Comparison of ENCODE assay signal across 8 cellular contexts in genomic region chr3:143175940-143176894, GRCh38. TPM values are rescaled to one million over a fixed set of nuclear protein-coding genes. Genes with fewer than 3 reads are reported as not detected.
DNase-seq lines count a peak whose midpoint lies in the region; ATAC-seq, FAIRE-seq and TF ChIP-seq lines count a peak whose summit lies in the region.
"Not testable (repeated sequence)": the region's sequence is repeated elsewhere in the genome, so short reads cannot be mapped to it uniquely, and the experiment has no call there.

No MANE protein-coding gene starts in this region.

- H3K4me3 Mint-ChIP-seq in GM23338, result not testable (repeated sequence)

- BruUV-seq in K562 (replicated peaks; lab: Mats Ljungman, UMichigan); HepG2 (replicated peaks; lab: Mats Ljungman, UMichigan): not testable (repeated sequence)

- not testable (repeated sequence) for TF ChIP-seq EP300 in K562 (IDR thresholded peaks at IDR 0.05; ENCODE audit: low read length); HepG2 (IDR thresholded peaks at IDR 0.05; ENCODE audit: low read depth in 2 of 2, low read length in 2 of 2); HepG2 (CRISPR knock-in tag; IDR thresholded peaks at IDR 0.05; ENCODE audit: borderline replicate concordance)

- H3F3A ChIP-seq in GM23338 (replicated peaks; ENCODE audit: low read depth), result not testable (repeated sequence)

- TF ChIP-seq CTCF in DND-41 (IDR thresholded peaks at IDR 0.05; ENCODE audit: borderline replicate concordance, extremely low read depth, low read length, poor library complexity, severe bottlenecking); GM23338 (conservative IDR thresholded peaks at IDR 0.05; ENCODE audit: low read depth in 2 of 2); K562 (IDR thresholded peaks at IDR 0.05 in 2 of 3, conservative IDR thresholded peaks at IDR 0.05 in 1 of 3; ENCODE audit: insufficient read depth in 2 of 3, low read depth in 1 of 3, low read length in 3 of 3); HepG2 (CRISPR knock-in tag; IDR thresholded peaks at IDR 0.05); upper lobe of right lung (IDR thresholded peaks at IDR 0.05): not testable (repeated sequence)

- H3K79me2 ChIP-seq in DND-41 (ENCODE audit: insufficient read depth, low read length), result peaks cover 15% of the 10 kb centered on the region
- H3K79me2 ChIP-seq in GM23338 (replicated peaks; ENCODE audit: insufficient read depth); K562 (ENCODE audit: control insufficient read depth, insufficient read depth, low read length); HepG2 (ENCODE audit: insufficient read depth, low read length): not testable (repeated sequence)

- H3K27me3 Mint-ChIP-seq in GM23338 (ENCODE audit: insufficient read depth, low read depth, poor library complexity), result not testable (repeated sequence)

- TF ChIP-seq POLR2A in K562 (conservative IDR thresholded peaks at IDR 0.05); HepG2 (IDR thresholded peaks at IDR 0.05; ENCODE audit: insufficient read depth in 1 of 2, low read depth in 2 of 2, low read length in 2 of 2): not testable (repeated sequence)

- POLR2A ChIA-PET in K562 (lab: Yijun Ruan, JAX); HepG2 (lab: Yijun Ruan, JAX): not testable (repeated sequence)

- H3K9me1 ChIP-seq in K562 (ENCODE audit: control insufficient read depth, insufficient read depth, low read length), result not testable (repeated sequence)

- not testable (repeated sequence) for H3K4me2 ChIP-seq in DND-41 (ENCODE audit: insufficient read depth, low read length); GM23338; K562 (ENCODE audit: insufficient read depth, low read length); HepG2 (ENCODE audit: low read depth, low read length)

- DNase-seq in DND-41; GM23338 (ENCODE audit: low spot score); K562 (ENCODE audit: extremely low read depth in 1 of 4, low spot score in 3 of 4); Right ventricle myocardium inferior (ENCODE audit: missing footprints); HepG2 (ENCODE audit: low spot score); sciatic nerve (ENCODE audit: low spot score); upper lobe of right lung: not testable (repeated sequence)

- in situ Hi-C loops in K562 (cut with MboI); HepG2 (cut with HindIII; ENCODE audit: extremely low pct_ligation_motif_present, low pct_unique_long_range_greater_than_20kb): not testable (repeated sequence)

- H3K36me3 Mint-ChIP-seq in GM23338 (ENCODE audit: low read depth), result peaks cover 12% of the 10 kb centered on the region

- H3K9ac ChIP-seq in DND-41 (ENCODE audit: low read depth, low read length); K562 (ENCODE audit: insufficient read depth in 1 of 2, low read depth in 2 of 2, low read length in 2 of 2); HepG2 (ENCODE audit: insufficient read depth, low read depth, low read length): not testable (repeated sequence)

- not testable (repeated sequence) for H3K27ac Mint-ChIP-seq in GM23338

- intact Hi-C loops in K562 (cut with micrococcal nuclease); HepG2 (cut with micrococcal nuclease; ENCODE audit: unreplicated experiment); sciatic nerve (cut with DNase I); upper lobe of right lung (cut with DNase I): not testable (repeated sequence)
- intact Hi-C loops in Right ventricle myocardium inferior (cut with DNase I), result loop anchor here (10.0 kb wide), 1 partner anchor 51 kb away; no protein-coding TSS in a partner anchor

- not testable (repeated sequence) for H4K20me1 ChIP-seq in DND-41 (ENCODE audit: insufficient read depth, low read length); GM23338 (replicated peaks; ENCODE audit: insufficient read depth); K562 (replicated peaks; ENCODE audit: control insufficient read depth, insufficient read depth, low read length); HepG2 (ENCODE audit: insufficient read depth, low read length)

- H3K4me3 ChIP-seq in DND-41 (ENCODE audit: low read depth in 1 of 2, low read length in 2 of 2); GM23338; K562; HepG2 (replicated peaks in 1 of 3; ENCODE audit: insufficient read depth in 1 of 3, low read depth in 2 of 3, low read length in 3 of 3); upper lobe of right lung: not testable (repeated sequence)

- H3K27ac ChIP-seq in DND-41 (ENCODE audit: low read length), result peak overlapping the region; percentile 68; the same call in 1 of the 2 replicates
- not testable (repeated sequence) for H3K27ac ChIP-seq in GM23338 (ENCODE audit: low read depth); K562 (ENCODE audit: extremely low read depth, low read depth, low read length); HepG2 (ENCODE audit: extremely low read length, insufficient read depth, low read length); upper lobe of right lung
- peak overlapping the region; percentile 47 for H3K27ac ChIP-seq in KOPT-K1 (ENCODE audit: low read depth, low read length, poor library complexity, severe bottlenecking)

- not testable (repeated sequence) for H3K36me3 ChIP-seq in DND-41 (ENCODE audit: insufficient read depth, low read length); GM23338 (ENCODE audit: insufficient read depth); KOPT-K1 (ENCODE audit: insufficient read depth, low read length); K562 (ENCODE audit: control insufficient read depth, insufficient read depth, low read length); HepG2 (replicated peaks in 1 of 2; ENCODE audit: control insufficient read depth in 1 of 2, insufficient read depth in 2 of 2, low read length in 2 of 2); upper lobe of right lung

- not testable (repeated sequence) for TF ChIP-seq RAD21 in K562 (CRISPR knock-in tag; conservative IDR thresholded peaks at IDR 0.05 in 1 of 2, IDR thresholded peaks at IDR 0.05 in 1 of 2); HepG2 (CRISPR knock-in tag; IDR thresholded peaks at IDR 0.05)

- WGBS in K562 (ENCODE audit: insufficient coverage, low coverage, missing lambda C conversion rate), result 93% methylated on average over 9 of the region's 47 CpGs
- 31% methylated on average over 17 of the region's 47 CpGs for WGBS in HepG2 (ENCODE audit: low lambda C conversion rate)

- not testable (repeated sequence) for FAIRE-seq in K562 (lab: Jason Lieb, UNC); HepG2 (lab: Jason Lieb, UNC)

- H3K27me3 ChIP-seq in DND-41 (ENCODE audit: insufficient read depth, low read length, poor library complexity); GM23338 (ENCODE audit: insufficient read depth); K562 (ENCODE audit: control insufficient read depth in 2 of 2, insufficient read depth in 2 of 2, low read length in 2 of 2); HepG2 (ENCODE audit: control insufficient read depth in 1 of 2, insufficient read depth in 2 of 2, low read length in 2 of 2); upper lobe of right lung: not testable (repeated sequence)

- H2AFZ ChIP-seq in DND-41 (ENCODE audit: low read depth, low read length); GM23338; K562 (ENCODE audit: low read depth, low read length); HepG2 (ENCODE audit: low read length): not testable (repeated sequence)

- H3K9me3 ChIP-seq in DND-41 (ENCODE audit: insufficient read depth, low read length, severe bottlenecking) (peaks cover 14% of the 10 kb centered on the region), KOPT-K1 (ENCODE audit: insufficient read depth, low read length, poor library complexity, severe bottlenecking) (peaks cover 24% of the 10 kb centered on the region)
- H3K9me3 ChIP-seq in K562 (replicated peaks; ENCODE audit: control insufficient read depth, insufficient read depth, low read depth, low read length); HepG2 (ENCODE audit: low read length); upper lobe of right lung: not testable (repeated sequence)

- peaks cover 48% of the 10 kb centered on the region for H3K4me1 ChIP-seq in DND-41 (ENCODE audit: insufficient read depth, low read length)
- H3K4me1 ChIP-seq in GM23338 (ENCODE audit: insufficient read depth); K562 (replicated peaks in 1 of 2; ENCODE audit: control insufficient read depth in 2 of 2, insufficient read depth in 2 of 2, low read length in 2 of 2); HepG2 (ENCODE audit: insufficient read depth, low read length); upper lobe of right lung: not testable (repeated sequence)

- H3K4me1 Mint-ChIP-seq in GM23338, result not testable (repeated sequence)

- peaks cover 25% of the 10 kb centered on the region for H3K9me3 Mint-ChIP-seq in GM23338

- CTCF ChIA-PET in K562 (lab: Yijun Ruan, JAX; ENCODE audit: low intra/inter-chr PET ratio); HepG2 (lab: Yijun Ruan, JAX; ENCODE audit: low intra/inter-chr PET ratio, low total read pairs): not testable (repeated sequence)

- not testable (repeated sequence) for H3K9me2 ChIP-seq in GM23338 (ENCODE audit: insufficient read depth)

- not testable (repeated sequence) for ATAC-seq in DND-41 (ENCODE audit: insufficient read depth, low read depth)
- peak; percentile 55; the same call in 1 of the 3 replicates for ATAC-seq in GM23338
- ATAC-seq in K562, result peak; percentile 42; the same call in 1 of the 3 replicates
- peak; percentile 46 for ATAC-seq in Right ventricle myocardium inferior
- peak; percentile 52 for ATAC-seq in HepG2
- ATAC-seq in sciatic nerve, result peak; percentile 53
- ATAC-seq in upper lobe of right lung, result peak; percentile 21

RNA-seq across cellular contexts. Expression of gene CHST2, which starts 56.6 kb away (rescaled TPM):
- total RNA-seq in GM23338 (2014; rRNA removed; shearing (Covaris generic)), result 23.5 and 28.3 TPM in 2 replicates
- 4.1 and 4.3 TPM in 2 replicates for polyA plus RNA-seq in GM23338 (2016; fragmentation: Nextera tagmentation; extraction: Ambion mirVana)
- 15.4 and 34.1 TPM in 2 replicates for total RNA-seq in K562 (2011; cell fraction: chromatin; rRNA removed; ENCODE audit: low replicate concordance)
- 40.4 and 52.0 TPM in 2 replicates for total RNA-seq in K562 (2011; cell fraction: nucleolus; rRNA removed)
- total RNA-seq in K562 (2011; cell fraction: nucleoplasm; rRNA removed), result 27.5 and 32.1 TPM in 2 replicates
- total RNA-seq in K562 (2014; rRNA removed), result 27.3 and 28.5 TPM in 2 replicates
- total RNA-seq in K562 (2014; rRNA removed; fragmentation: Illumina TruSeq; extraction: Trizol), result 10.6 and 10.7 TPM in 2 replicates
- 13.9 and 14.7 TPM in 2 replicates for total RNA-seq in K562 (2015; rRNA removed; fragmentation: Illumina TruSeq; extraction: Trizol)
- 55.1 and 60.3 TPM in 2 replicates for total RNA-seq in K562 (2021)
- polyA plus RNA-seq in K562 (2011; rRNA removed), result 8.0 and 13.7 TPM in 2 replicates
- 10.9 and 33.4 TPM in 2 replicates for polyA plus RNA-seq in K562 (2011; cell fraction: cytosol; rRNA removed)
- polyA plus RNA-seq in K562 (2011; cell fraction: nucleus; rRNA removed), result 19.2 and 52.4 TPM in 2 replicates
- 25.3 and 34.2 TPM in 2 replicates for polyA plus RNA-seq in K562 (2012)
- polyA plus RNA-seq in K562 (2014; fragmentation: Illumina TruSeq; extraction: Trizol), result 16.5 and 19.2 TPM in 2 replicates
- polyA plus RNA-seq in K562 (2014; fragmentation: Nextera tagmentation; extraction: Ambion mirVana), result 1 to 10 TPM; 3.4 to 3.7 TPM
- 32.6 and 36.4 TPM in 2 replicates for polyA plus RNA-seq in K562 (2014; rRNA removed)
- polyA minus RNA-seq in K562 (2011; rRNA and poly(A)+ RNA removed), result 4.3 and 8.8 TPM in 2 replicates
- 17.7 and 18.6 TPM in 2 replicates for polyA minus RNA-seq in K562 (2011; cell fraction: cytosol; rRNA and poly(A)+ RNA removed)
- 21.2 and 23.4 TPM in 2 replicates for polyA minus RNA-seq in K562 (2011; cell fraction: nucleus; rRNA and poly(A)+ RNA removed)
- total RNA-seq in Right ventricle myocardium inferior, result 1.9 TPM
- total RNA-seq in HepG2 (2016; rRNA removed; fragmentation: Illumina TruSeq; extraction: Trizol), result not detected in 2 replicates
- total RNA-seq in HepG2 (2016; cell fraction: cytosol; rRNA removed; fragmentation: Illumina TruSeq; extraction: Trizol; ENCODE audit: low read depth), result not detected in 2 replicates
- not detected in 2 replicates for total RNA-seq in HepG2 (2016; cell fraction: insoluble cytoplasmic fraction; rRNA removed; fragmentation: Illumina TruSeq; extraction: Trizol)
- not detected in 2 replicates for total RNA-seq in HepG2 (2016; cell fraction: membrane; rRNA removed; fragmentation: Illumina TruSeq; extraction: Trizol)
- not detected in 2 replicates for total RNA-seq in HepG2 (2016; cell fraction: nucleus; rRNA removed; fragmentation: Illumina TruSeq; extraction: Trizol)
- not detected in 2 replicates for polyA plus RNA-seq in HepG2 (2011; rRNA removed)
- not detected in 2 replicates for polyA plus RNA-seq in HepG2 (2011; cell fraction: cytosol; rRNA removed)
- polyA plus RNA-seq in HepG2 (2011; cell fraction: nucleus; rRNA removed), result not detected in 2 replicates
- polyA plus RNA-seq in HepG2 (2012), result not detected in 2 replicates
- polyA plus RNA-seq in HepG2 (2016; cell fraction: cytosol; fragmentation: Illumina TruSeq; extraction: Trizol; ENCODE audit: low read depth), result not detected in 2 replicates
- polyA plus RNA-seq in HepG2 (2016; cell fraction: insoluble cytoplasmic fraction; fragmentation: Illumina TruSeq; extraction: Trizol; ENCODE audit: low read depth), result not detected in 2 replicates
- polyA plus RNA-seq in HepG2 (2016; cell fraction: membrane; fragmentation: Illumina TruSeq; extraction: Trizol; ENCODE audit: low read depth), result not detected in 2 replicates
- not detected in 2 replicates for polyA plus RNA-seq in HepG2 (2016; cell fraction: nucleus; fragmentation: Illumina TruSeq; extraction: Trizol; ENCODE audit: insufficient read depth, low read depth)
- 0.05 TPM in 1 of 2 replicates, not detected in the other for polyA minus RNA-seq in HepG2 (2011; rRNA and poly(A)+ RNA removed; ENCODE audit: low replicate concordance)
- not detected in 2 replicates for polyA minus RNA-seq in HepG2 (2011; cell fraction: cytosol; rRNA and poly(A)+ RNA removed)
- not detected in 2 replicates for polyA minus RNA-seq in HepG2 (2011; cell fraction: nucleus; rRNA and poly(A)+ RNA removed)
- total RNA-seq in sciatic nerve, result 37.1 TPM
- total RNA-seq in upper lobe of right lung, result 8.2 TPM
